Comparison of ENCODE assay signal across 26 cellular contexts in genomic region chr2:124289060-124289459, GRCh38.
"Had no signal": no experiment of that assay in that cellular context is flagged by ENCODE, and none has a peak within 500 bp of the region (broad histone marks: within the 10 kb centered on the region; RNA-seq: fewer than 3 reads in every experiment).

No MANE protein-coding gene starts in this region.

- H3K4me3 ChIP-seq: esophagus squamous epithelium, gastrocnemius medialis, heart right ventricle, left lung, lower lobe of right lung, mucosa of descending colon had no signal

- H3K27ac ChIP-seq: epithelial cell of prostate, esophagus squamous epithelium, gastrocnemius medialis, heart right ventricle, left lung, lower lobe of right lung had no signal

- H3K9me3 ChIP-seq: gastrocnemius medialis, lower lobe of right lung, mucosa of descending colon had no signal

- H3K36me3 ChIP-seq: esophagus squamous epithelium, gastrocnemius medialis, heart right ventricle, left lung, lower lobe of right lung had no signal

- FAIRE-seq: endometrium, islet of Langerhans, keratinocyte had no signal

- DNase-seq: cortex of kidney; effector CD8-positive, alpha-beta T cell; effector memory CD8-positive, alpha-beta T cell; endodermal cell; erythroblast; esophagus squamous epithelium; foreskin fibroblast; foreskin melanocyte; gastrocnemius medialis; glutamatergic neuron; head of caudate nucleus; heart right ventricle; hippocampal formation; left cardiac atrium; left lung; left ventricle myocardium superior; lower lobe of right lung; mesenchymal stem cell; mucosa of descending colon; naive B cell; naive thymus-derived CD8-positive, alpha-beta T cell had no signal

- ATAC-seq: effector memory CD8-positive, alpha-beta T cell; esophagus mucosa; gastrocnemius medialis; heart right ventricle; left cardiac atrium; left lung; left ventricle myocardium superior; lower lobe of right lung; mucosa of descending colon; naive thymus-derived CD8-positive, alpha-beta T cell had no signal

- H3K4me1 ChIP-seq: esophagus squamous epithelium, gastrocnemius medialis, heart right ventricle, left lung, lower lobe of right lung had no signal

- H3K27me3 ChIP-seq: esophagus squamous epithelium, gastrocnemius medialis, heart right ventricle, left lung had no signal
